In the genomic region with DNA sequence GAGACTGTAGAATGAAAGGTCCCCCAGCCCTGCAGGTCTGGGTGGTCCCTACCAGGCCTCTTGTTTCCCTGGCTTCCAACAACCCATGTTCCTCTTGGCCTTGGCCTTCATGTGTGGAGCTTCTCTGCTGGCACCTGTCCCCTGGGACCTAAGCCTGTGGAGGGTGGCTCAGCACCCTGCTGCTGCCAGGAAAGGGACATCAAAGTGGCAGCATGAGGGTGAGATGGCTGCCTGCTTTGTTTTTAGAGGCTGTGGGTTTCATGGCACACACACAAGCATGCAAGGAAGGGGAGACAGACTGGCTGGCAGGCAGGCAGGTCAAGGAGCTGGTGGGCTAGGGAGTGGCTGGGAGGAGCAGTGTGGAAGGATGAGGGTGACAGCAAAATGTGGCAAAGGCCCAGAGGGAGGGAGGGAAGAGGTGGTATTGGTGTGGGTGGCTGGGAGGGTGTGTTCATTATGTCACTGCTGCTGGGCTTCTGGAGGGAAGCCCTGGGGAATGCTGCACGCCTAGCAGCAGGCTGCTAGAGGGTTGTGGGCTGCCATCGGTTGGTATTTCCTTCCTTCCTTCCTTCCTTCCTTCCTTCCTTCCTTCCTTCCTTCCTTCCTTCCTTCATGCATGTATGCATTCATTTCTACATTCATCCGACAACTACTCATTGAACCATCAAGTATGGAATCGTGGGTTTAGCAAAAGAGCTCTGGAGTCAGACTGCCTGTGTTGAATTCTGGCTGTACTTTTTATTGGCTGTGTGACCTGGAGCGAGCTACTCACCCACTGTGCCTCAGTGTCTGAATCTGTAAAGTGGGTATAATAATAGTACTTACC, we compare ENCODE assay signal across 20 cellular contexts.
DNase-seq lines count a peak whose midpoint lies in the region; ATAC-seq and TF ChIP-seq lines count a peak whose summit lies in the region.
"Had no signal": no experiment of that assay in that cellular context is flagged by ENCODE, and none has a peak within 500 bp of the region (broad histone marks: within the 10 kb centered on the region; RNA-seq: fewer than 3 reads in every experiment).

No MANE protein-coding gene starts in this region.

- TF ChIP-seq CTCF in DND-41 (IDR thresholded peaks at IDR 0.05; ENCODE audit: borderline replicate concordance, extremely low read depth, low read length, poor library complexity, severe bottlenecking) (no peak), brain (conservative IDR thresholded peaks at IDR 0.05) (no peak)

- POLR2A ChIA-PET in HEK293T (lab: Yijun Ruan, JAX) = no interaction called here

- no peak overlapping the region for H3K4me3 Mint-ChIP-seq in brain
- H3K4me3 Mint-ChIP-seq in natural killer cell treated with Interleukin-12 subunit alpha and Interleukin-12 subunit beta and Interleukin-15 and Interleukin-18, amount 100 ng/mL, for 72 hours = no peak overlapping the region
- H3K4me3 Mint-ChIP-seq: CD4-positive, CD25-positive, alpha-beta regulatory T cell; CD8-positive, alpha-beta memory T cell; GM23338 had no signal

- ATAC-seq in DND-41 (ENCODE audit: insufficient read depth, low read depth) (peak; percentile 53; the same call in 2 of the 3 replicates), HG03565 (IDR thresholded peaks at IDR 0.05; ENCODE audit: unreplicated experiment) (no peak)
- ATAC-seq in natural killer cell treated with Interleukin-12 subunit alpha and Interleukin-12 subunit beta and Interleukin-15 and Interleukin-18, amount 100 ng/mL, for 72 hours = no peak
- ATAC-seq: A549, GM23338, K562 had no signal

- H3K9ac ChIP-seq in BLaER1 = peak overlapping the region; percentile 68
- no peak overlapping the region for H3K9ac ChIP-seq in DND-41 (ENCODE audit: low read depth, low read length)

- H3K36me3 ChIP-seq in BLaER1 = no peaks in the 10 kb centered on the region
- H3K36me3 ChIP-seq in DND-41 (ENCODE audit: insufficient read depth, low read length) = no peaks in the 10 kb centered on the region

- CTCF ChIA-PET in HEK293T (lab: Yijun Ruan, JAX) = no interaction called here

- peak overlapping the region in 3 of 5 experiments; percentile 2 to 63 (median 31) for H3K27ac Mint-ChIP-seq in brain
- no peak overlapping the region for H3K27ac Mint-ChIP-seq in natural killer cell treated with Interleukin-12 subunit alpha and Interleukin-12 subunit beta and Interleukin-15 and Interleukin-18, amount 100 ng/mL, for 72 hours
- H3K27ac Mint-ChIP-seq: CD4-positive, CD25-positive, alpha-beta regulatory T cell; CD8-positive, alpha-beta memory T cell; GM23338 had no signal

- peaks cover 36% of the 10 kb centered on the region for H3K4me1 Mint-ChIP-seq in brain
- no peaks in the 10 kb centered on the region for H3K4me1 Mint-ChIP-seq in natural killer cell treated with Interleukin-12 subunit alpha and Interleukin-12 subunit beta and Interleukin-15 and Interleukin-18, amount 100 ng/mL, for 72 hours (ENCODE audit: low read depth in 2 of 2)
- H3K4me1 Mint-ChIP-seq: CD4-positive, CD25-positive, alpha-beta regulatory T cell; CD8-positive, alpha-beta memory T cell had no signal

- no peaks in the 10 kb centered on the region for H3K9me3 ChIP-seq in BLaER1
- no peaks in the 10 kb centered on the region for H3K9me3 ChIP-seq in DND-41 (ENCODE audit: insufficient read depth, low read length, severe bottlenecking)
- H3K9me3 ChIP-seq: A549 had no signal

- H4K20me1 ChIP-seq in BLaER1 (no peaks in the 10 kb centered on the region), DND-41 (ENCODE audit: insufficient read depth, low read length) (no peaks in the 10 kb centered on the region)

- H3K27ac ChIP-seq in BLaER1 (peak overlapping the region; percentile 84), DND-41 (ENCODE audit: low read length) (no peak overlapping the region)
- H3K27ac ChIP-seq: A549, HL-60 had no signal

- H3K4me2 ChIP-seq in BLaER1 (peak overlapping the region; percentile 72), DND-41 (ENCODE audit: insufficient read depth, low read length) (no peak overlapping the region)
- H3K4me2 ChIP-seq: A549, GM23338 had no signal

- peaks cover 0 to 3% (median 0%) of the 10 kb centered on the region in 5 experiments for H3K9me3 Mint-ChIP-seq in brain
- H3K9me3 Mint-ChIP-seq in natural killer cell treated with Interleukin-12 subunit alpha and Interleukin-12 subunit beta and Interleukin-15 and Interleukin-18, amount 100 ng/mL, for 72 hours = no peaks in the 10 kb centered on the region
- H3K9me3 Mint-ChIP-seq: CD4-positive, CD25-positive, alpha-beta regulatory T cell; CD8-positive, alpha-beta memory T cell; GM23338 had no signal

- H3K4me1 ChIP-seq in BLaER1 (peaks cover 88% of the 10 kb centered on the region), DND-41 (ENCODE audit: insufficient read depth, low read length) (no peaks in the 10 kb centered on the region)
- H3K4me1 ChIP-seq: A549 had no signal

- H3K4me3 ChIP-seq in BLaER1 (no peak overlapping the region), DND-41 (ENCODE audit: low read depth in 1 of 2, low read length in 2 of 2) (no peak overlapping the region)
- H3K4me3 ChIP-seq: A549, GM23338, K562 had no signal

- peaks cover 36% of the 10 kb centered on the region for H3K27me3 ChIP-seq in BLaER1
- no peaks in the 10 kb centered on the region for H3K27me3 ChIP-seq in DND-41 (ENCODE audit: insufficient read depth, low read length, poor library complexity)

- no peaks in the 10 kb centered on the region for H3K27me3 Mint-ChIP-seq in brain
- H3K27me3 Mint-ChIP-seq in natural killer cell treated with Interleukin-12 subunit alpha and Interleukin-12 subunit beta and Interleukin-15 and Interleukin-18, amount 100 ng/mL, for 72 hours = peaks cover 0 to 6% of the 10 kb centered on the region in 2 donors
- H3K27me3 Mint-ChIP-seq: CD4-positive, CD25-positive, alpha-beta regulatory T cell had no signal

- no peak overlapping the region for H2AFZ ChIP-seq in DND-41 (ENCODE audit: low read depth, low read length)
- H2AFZ ChIP-seq: GM23338 had no signal

- DNase-seq in DND-41 (peak; percentile 22), NCI-H69 (lab: John Stamatoyannopoulos, UW) (peak; percentile 39), EL (no peak), HEK293T (ENCODE audit: extremely low spot score) (no peak)
- DNase-seq in natural killer cell treated with Interleukin-12 subunit alpha and Interleukin-12 subunit beta and Interleukin-15 and Interleukin-18, amount 100 ng/mL, for 72 hours (ENCODE audit: low spot score) = no peak
- DNase-seq: C1 segment of cervical spinal cord; CD4-positive, CD25-positive, alpha-beta regulatory T cell; CD8-positive, alpha-beta memory T cell; COR-L47; DMS 273 treated with DMSO at 0.1 percent for 48 hours; DMS53; GDM1; HCEC 1CT had no signal

- no peaks in the 10 kb centered on the region for H3K36me3 Mint-ChIP-seq in brain
- no peaks in the 10 kb centered on the region for H3K36me3 Mint-ChIP-seq in natural killer cell treated with Interleukin-12 subunit alpha and Interleukin-12 subunit beta and Interleukin-15 and Interleukin-18, amount 100 ng/mL, for 72 hours
- H3K36me3 Mint-ChIP-seq: CD4-positive, CD25-positive, alpha-beta regulatory T cell; CD8-positive, alpha-beta memory T cell had no signal

- no peaks in the 10 kb centered on the region for H3K79me2 ChIP-seq in DND-41 (ENCODE audit: insufficient read depth, low read length)

TF ChIP-seq in HEK293T, 16 proteins besides CTCF, POLR2A, EP300 and RAD21:
- TF ChIP-seq SUZ12 (IDR thresholded peaks at IDR 0.05) (no peak), HDGF (IDR thresholded peaks at IDR 0.05; ENCODE audit: borderline replicate concordance) (no peak), FOXA1 (IDR thresholded peaks at IDR 0.05) (no peak), BHLHE40 (IDR thresholded peaks at IDR 0.05; ENCODE audit: borderline replicate concordance) (no peak), TARDBP (IDR thresholded peaks at IDR 0.05) (no peak), CTBP1 (IDR thresholded peaks at IDR 0.05; ENCODE audit: borderline replicate concordance) (no peak), SP1 (IDR thresholded peaks at IDR 0.05) (no peak), ELF4 (IDR thresholded peaks at IDR 0.05) (no peak), L3MBTL2 (conservative IDR thresholded peaks at IDR 0.05) (no peak), ARNT (IDR thresholded peaks at IDR 0.05) (no peak), ZNF384 (IDR thresholded peaks at IDR 0.05) (no peak), NFRKB (IDR thresholded peaks at IDR 0.05) (no peak), FOXM1 (IDR thresholded peaks at IDR 0.05; ENCODE audit: borderline replicate concordance) (no peak), LEF1 (IDR thresholded peaks at IDR 0.05; ENCODE audit: borderline replicate concordance) (no peak), FOXK2 (IDR thresholded peaks at IDR 0.05) (no peak)
- TF ChIP-seq, protein P1, sequence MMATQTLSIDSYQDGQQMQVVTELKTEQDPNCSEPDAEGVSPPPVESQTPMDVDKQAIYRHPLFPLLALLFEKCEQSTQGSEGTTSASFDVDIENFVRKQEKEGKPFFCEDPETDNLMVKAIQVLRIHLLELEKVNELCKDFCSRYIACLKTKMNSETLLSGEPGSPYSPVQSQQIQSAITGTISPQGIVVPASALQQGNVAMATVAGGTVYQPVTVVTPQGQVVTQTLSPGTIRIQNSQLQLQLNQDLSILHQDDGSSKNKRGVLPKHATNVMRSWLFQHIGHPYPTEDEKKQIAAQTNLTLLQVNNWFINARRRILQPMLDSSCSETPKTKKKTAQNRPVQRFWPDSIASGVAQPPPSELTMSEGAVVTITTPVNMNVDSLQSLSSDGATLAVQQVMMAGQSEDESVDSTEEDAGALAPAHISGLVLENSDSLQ (IDR thresholded peaks at IDR 0.05) = no peak

Comparison
In these comparisons a context has a peak if more than half of its experiments do, and no peak if none do; other contexts are left out.
1. DNase-seq: peak in DND-41 (single experiment) and NCI-H69 (single experiment); none in EL (single experiment), natural killer cell treated with Interleukin-12 subunit alpha and Interleukin-12 subunit beta and Interleukin-15 and Interleukin-18, amount 100 ng/mL, for 72 hours (single experiment) and HEK293T (single experiment).
2. H3K27ac Mint-ChIP-seq: peak in brain (3 of 5); none in natural killer cell treated with Interleukin-12 subunit alpha and Interleukin-12 subunit beta and Interleukin-15 and Interleukin-18, amount 100 ng/mL, for 72 hours (0 of 2).